Comparison of ENCODE assay signal across 8 cellular contexts in the genomic region with DNA sequence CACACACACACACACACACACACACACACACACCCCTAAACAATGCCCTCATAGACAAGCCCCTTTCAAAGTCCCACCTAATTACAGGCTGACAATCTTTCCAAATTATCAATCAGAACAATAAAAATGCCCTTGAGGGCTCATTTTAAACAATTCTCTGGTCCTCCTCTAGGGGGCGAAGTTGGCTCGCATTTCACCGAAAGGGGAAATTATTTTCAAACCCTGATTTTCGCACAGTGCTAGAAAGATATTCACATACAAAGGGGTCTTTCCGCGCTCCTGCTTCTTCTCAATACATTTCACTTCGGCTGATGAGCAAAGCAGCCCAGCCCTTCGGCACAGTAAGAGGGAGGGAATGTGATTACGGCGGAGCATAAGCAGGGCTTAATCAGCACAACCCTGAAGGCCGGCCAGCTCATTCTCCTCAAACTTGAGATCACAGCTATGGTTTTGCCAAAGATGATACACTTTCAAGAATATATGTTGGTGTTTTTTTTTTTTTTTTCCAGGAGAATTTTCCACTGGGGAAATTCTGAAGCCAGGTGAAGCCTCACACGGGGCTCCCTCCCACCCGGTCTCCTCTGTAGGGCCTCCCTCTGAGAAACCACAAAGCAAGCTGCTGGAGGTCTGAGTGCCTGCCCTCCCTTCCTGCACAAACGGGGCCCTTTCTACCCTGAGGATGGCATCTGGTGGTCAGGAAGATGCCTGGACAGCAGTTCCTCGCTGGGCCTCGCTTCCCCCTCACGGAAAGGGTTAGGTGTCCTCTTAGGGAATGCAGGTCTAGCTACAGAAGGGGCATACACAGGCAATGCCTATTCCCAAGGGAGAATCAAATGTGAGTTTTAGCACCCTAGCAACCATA.
DNase-seq lines count a peak whose midpoint lies in the region; ATAC-seq and TF ChIP-seq lines count a peak whose summit lies in the region.

No MANE protein-coding gene starts in this region.

- TF ChIP-seq CTCF in epithelial cell of esophagus (IDR thresholded peaks at IDR 0.05; ENCODE audit: insufficient read depth, low read depth, low read length, missing control alignments): peak; percentile 70

- H3K4me3 ChIP-seq in epithelial cell of esophagus (ENCODE audit: low read length) (peak overlapping the region; percentile 9), mucosa of rectum (ENCODE audit: low read length in 2 of 2) (peak overlapping the region; percentile 10 to 45), subcutaneous abdominal adipose tissue (ENCODE audit: low read depth in 1 of 5, low read length in 5 of 5) (peak overlapping the region in 4 of 5 donors; percentile 30 to 56 (median 40))

- H3K4me1 ChIP-seq in mucosa of rectum (ENCODE audit: control insufficient read depth in 2 of 2, insufficient read depth in 2 of 2, low read length in 2 of 2) (peaks cover 13 to 14% of the 10 kb centered on the region in 2 donors), subcutaneous abdominal adipose tissue (ENCODE audit: control insufficient read depth in 5 of 5, insufficient read depth in 5 of 5, low read length in 5 of 5) (peaks cover 0 to 14% (median 10%) of the 10 kb centered on the region in 5 donors)

- ATAC-seq in GM21529 (IDR thresholded peaks at IDR 0.05; ENCODE audit: unreplicated experiment) (peak; percentile 61), HG03196 (IDR thresholded peaks at IDR 0.05; ENCODE audit: unreplicated experiment) (no peak)

- H3K27ac ChIP-seq in mucosa of rectum (ENCODE audit: low read depth in 2 of 2, low read length in 2 of 2): peak overlapping the region in 1 of 2 donors; percentile 1
- H3K27ac ChIP-seq in subcutaneous abdominal adipose tissue (ENCODE audit: low read depth, low read length): peak overlapping the region; percentile 46

- H3K36me3 ChIP-seq in mucosa of rectum (ENCODE audit: control insufficient read depth in 2 of 2, insufficient read depth in 2 of 2, low read length in 2 of 2) (no peaks in the 10 kb centered on the region), subcutaneous abdominal adipose tissue (ENCODE audit: control insufficient read depth in 5 of 5, insufficient read depth in 5 of 5, low read length in 5 of 5) (peaks cover 0 to 15% (median 2%) of the 10 kb centered on the region in 5 donors)

- DNase-seq in COLO829 (ENCODE audit: low spot score): peak; percentile 28
- peak; percentile 51 for DNase-seq in NCI-H2107 treated with DMSO at 0.1 percent for 48 hours (lab: John Stamatoyannopoulos, UW; ENCODE audit: unreplicated experiment)
- DNase-seq in activated CD4-positive, alpha-beta T cell treated with anti-CD3 and anti-CD28 coated beads for 4 hours: peak; percentile 10 to 35
- peak; percentile 92 for DNase-seq in epithelial cell of esophagus (ENCODE audit: low read depth)

- H3K9ac ChIP-seq in mucosa of rectum (ENCODE audit: low read depth in 1 of 2, low read length in 2 of 2): no peak overlapping the region
- H3K9ac ChIP-seq in subcutaneous abdominal adipose tissue (ENCODE audit: low read length in 5 of 5): peak overlapping the region in 2 of 5 donors; percentile 8 to 39

- H3K27me3 ChIP-seq in mucosa of rectum (ENCODE audit: control insufficient read depth in 2 of 2, insufficient read depth in 2 of 2, low read length in 2 of 2) (no peaks in the 10 kb centered on the region), subcutaneous abdominal adipose tissue (ENCODE audit: control insufficient read depth in 5 of 5, insufficient read depth in 4 of 5, low read length in 5 of 5) (no peaks in the 10 kb centered on the region)

- H3K9me3 ChIP-seq in mucosa of rectum (ENCODE audit: control insufficient read depth in 2 of 2, low read length in 2 of 2): no peaks in the 10 kb centered on the region
- no peaks in the 10 kb centered on the region for H3K9me3 ChIP-seq in subcutaneous abdominal adipose tissue (ENCODE audit: control insufficient read depth in 5 of 5, low read length in 5 of 5)

Comparison
In these comparisons a context has a peak if more than half of its experiments do, and no peak if none do; other contexts are left out.
1. DNase-seq: peak in every context shown above with its lines; median percentile 92 in epithelial cell of esophagus; 51 in NCI-H2107 treated with DMSO at 0.1 percent for 48 hours; 28 in COLO829; 22 in activated CD4-positive, alpha-beta T cell treated with anti-CD3 and anti-CD28 coated beads for 4 hours.